20 cellular contexts compared by ENCODE assay signal in the genomic region with DNA sequence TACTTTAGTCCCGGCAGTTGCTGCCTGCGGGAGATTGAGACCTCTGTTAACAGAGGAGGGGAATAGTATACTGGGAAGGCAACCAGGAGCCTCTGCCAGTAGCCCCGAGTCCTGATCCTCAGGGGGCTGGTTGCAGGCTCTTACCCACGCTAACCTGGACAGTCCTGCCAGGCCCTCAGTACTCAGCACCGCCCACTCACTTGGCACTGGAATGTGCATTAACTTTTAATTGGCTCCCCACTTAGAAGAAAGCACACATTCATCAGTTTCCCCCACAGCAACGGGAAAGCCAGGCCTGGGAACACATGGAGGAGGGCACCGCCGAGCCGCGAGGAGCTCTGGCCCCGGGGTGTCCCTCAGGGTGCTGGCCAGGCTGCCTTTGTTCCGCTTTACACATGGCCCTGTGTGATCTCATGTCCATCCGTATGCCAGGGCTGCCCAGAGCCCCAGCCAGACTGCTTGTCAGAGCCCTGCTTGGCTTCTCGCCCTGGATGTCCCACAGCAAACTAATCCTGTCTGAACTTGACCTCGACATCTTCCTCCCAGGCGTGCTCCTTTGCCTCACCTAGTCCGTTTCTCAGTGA. TPM values are rescaled to one million over a fixed set of nuclear protein-coding genes. Genes with fewer than 3 reads are reported as not detected.
DNase-seq lines count a peak whose midpoint lies in the region; TF ChIP-seq lines count a peak whose summit lies in the region.
"Had no signal": no experiment of that assay in that cellular context is flagged by ENCODE, and none has a peak within 500 bp of the region (broad histone marks: within the 10 kb centered on the region; RNA-seq: fewer than 3 reads in every experiment).

No MANE protein-coding gene starts in this region.

- H3K9me3 Mint-ChIP-seq in MCF 10A (ENCODE audit: unreplicated experiment) = no peaks in the 10 kb centered on the region
- H3K9me3 Mint-ChIP-seq: activated naive CD4-positive, alpha-beta T cell treated with anti-CD3 and anti-CD28 coated beads, Interleukin-2, amount 50 U/mL, for 72 hours; stimulated activated memory B cell treated with anti-CD40 and anti-IgM and Interleukin-4, amounts not matched to agents 10 μg/mL and 1 μg/mL and 100 μg/mL, for 72 hours had no signal

- H3K79me2 ChIP-seq in osteoblast (ENCODE audit: insufficient read depth, low read length) (no peaks in the 10 kb centered on the region), hepatocyte (no peaks in the 10 kb centered on the region)

- H3K4me1 Mint-ChIP-seq in MCF 10A (ENCODE audit: insufficient read depth, unreplicated experiment) = peaks cover 19% of the 10 kb centered on the region

- peak overlapping the region; percentile 54 for H3K27ac Mint-ChIP-seq in MCF 10A (ENCODE audit: low read depth, unreplicated experiment)
- H3K27ac Mint-ChIP-seq: activated naive CD4-positive, alpha-beta T cell treated with anti-CD3 and anti-CD28 coated beads, Interleukin-2, amount 50 U/mL, for 72 hours; stimulated activated memory B cell treated with anti-CD40 and anti-IgM and Interleukin-4, amounts not matched to agents 10 μg/mL and 1 μg/mL and 100 μg/mL, for 72 hours had no signal

- TF ChIP-seq CTCF in BE2C (IDR thresholded peaks at IDR 0.05; ENCODE audit: low read depth, low read length) (no peak), MCF 10A (IDR thresholded peaks at IDR 0.05; ENCODE audit: unreplicated experiment) (no peak), osteoblast (IDR thresholded peaks at IDR 0.05; ENCODE audit: extremely low read depth, low read depth, low read length) (no peak), hepatocyte (IDR thresholded peaks at IDR 0.05; ENCODE audit: poor library complexity) (no peak), GM20000 (IDR thresholded peaks at IDR 0.05; ENCODE audit: extremely low read depth, missing control alignments) (no peak)

- no peaks in the 10 kb centered on the region for H3K27me3 Mint-ChIP-seq in MCF 10A (ENCODE audit: insufficient read depth, unreplicated experiment)
- H3K27me3 Mint-ChIP-seq: stimulated activated memory B cell treated with anti-CD40 and anti-IgM and Interleukin-4, amounts not matched to agents 10 μg/mL and 1 μg/mL and 100 μg/mL, for 72 hours had no signal

- no peak overlapping the region for H2AFZ ChIP-seq in osteoblast (ENCODE audit: low read length)
- H2AFZ ChIP-seq in hepatocyte = no peak overlapping the region

- BruUV-seq in MCF 10A (replicated peaks; lab: Mats Ljungman, UMichigan) = no TSS peak

- H3K4me3 ChIP-seq in BE2C (ENCODE audit: low read depth, low read length) (no peak overlapping the region), osteoblast (ENCODE audit: insufficient read depth, low read length) (no peak overlapping the region), hepatocyte (no peak overlapping the region)
- H3K4me3 ChIP-seq: colonic mucosa had no signal

- peak; percentile 41 for DNase-seq in BE2C
- DNase-seq in MCF 10A (ENCODE audit: unreplicated experiment) = peak; percentile 69
- DNase-seq in cardiac septum (ENCODE audit: low spot score) = peak; percentile 87
- peak; percentile 66 for DNase-seq in osteoblast (ENCODE audit: insufficient read length, low spot score, missing footprints)
- no peak for DNase-seq in activated T-cell treated with anti-CD3 and anti-CD28 coated beads for 4 hours
- DNase-seq in hepatocyte (ENCODE audit: low spot score) = no peak
- DNase-seq in retina = no peak
- DNase-seq in GM20000 (ENCODE audit: low spot score) = no peak
- DNase-seq: activated CD4-positive, alpha-beta T cell treated with anti-CD3 and anti-CD28 coated beads for 1 hour; Caco-2; colonic mucosa; H7; Karpas-422; NCI-H1694 treated with DMSO at 0.1 percent for 48 hours; NCI-H524; T-helper 1 cell had no signal

- CTCF ChIA-PET in MCF 10A (lab: Yijun Ruan, JAX) = interaction anchor here (0.5 kb wide), 1 partner anchor 13 kb away, joined by 3 read pairs; no protein-coding TSS in a partner anchor

- H3K36me3 Mint-ChIP-seq in MCF 10A (ENCODE audit: insufficient read depth, unreplicated experiment) = peaks cover 41% of the 10 kb centered on the region

- WGBS in hepatocyte (ENCODE audit: low lambda C conversion rate, missing lambda C conversion rate) = 94% methylated on average over 17 of the region's 17 CpGs

- H3K4me1 ChIP-seq in BE2C (peaks cover 12% of the 10 kb centered on the region), osteoblast (ENCODE audit: insufficient read depth, low read length) (peaks cover 10% of the 10 kb centered on the region), hepatocyte (ENCODE audit: insufficient read depth) (peaks cover 12% of the 10 kb centered on the region)
- H3K4me1 ChIP-seq: colonic mucosa had no signal

- peak overlapping the region; percentile 12 for H3K4me3 Mint-ChIP-seq in MCF 10A (ENCODE audit: unreplicated experiment)
- H3K4me3 Mint-ChIP-seq: stimulated activated memory B cell treated with anti-CD40 and anti-IgM and Interleukin-4, amounts not matched to agents 10 μg/mL and 1 μg/mL and 100 μg/mL, for 72 hours had no signal

- H3K36me3 ChIP-seq in BE2C (peaks cover 34% of the 10 kb centered on the region), osteoblast (ENCODE audit: insufficient read depth, low read length) (peaks cover 10% of the 10 kb centered on the region), hepatocyte (replicated peaks; ENCODE audit: insufficient read depth, low read depth) (no peaks in the 10 kb centered on the region)
- H3K36me3 ChIP-seq: colonic mucosa had no signal

- H4K20me1 ChIP-seq in osteoblast (ENCODE audit: insufficient read depth, low read length) (peaks cover 8% of the 10 kb centered on the region), hepatocyte (ENCODE audit: insufficient read depth, poor library complexity, severe bottlenecking) (no peaks in the 10 kb centered on the region)

- POLR2A ChIA-PET in MCF 10A (lab: Yijun Ruan, JAX) = no interaction called here

- H3K27me3 ChIP-seq in BE2C = no peaks in the 10 kb centered on the region
- no peaks in the 10 kb centered on the region for H3K27me3 ChIP-seq in osteoblast (ENCODE audit: insufficient read depth, low read length)
- no peaks in the 10 kb centered on the region for H3K27me3 ChIP-seq in hepatocyte
- H3K27me3 ChIP-seq: colonic mucosa had no signal

- H3K4me2 ChIP-seq in osteoblast (ENCODE audit: insufficient read depth, low read length) = no peak overlapping the region
- H3K4me2 ChIP-seq in hepatocyte = no peak overlapping the region

- no peaks in the 10 kb centered on the region for H3K9me3 ChIP-seq in BE2C
- H3K9me3 ChIP-seq in osteoblast (ENCODE audit: low read depth, low read length) = no peaks in the 10 kb centered on the region
- H3K9me3 ChIP-seq in hepatocyte (ENCODE audit: low read depth) = no peaks in the 10 kb centered on the region
- H3K9me3 ChIP-seq: Caco-2, colonic mucosa had no signal

- no peaks in the 10 kb centered on the region for H3K9me2 ChIP-seq in hepatocyte (replicated peaks; ENCODE audit: insufficient read depth)

- intact Hi-C loops in MCF 10A (cut with micrococcal nuclease) = no loop called here
- intact Hi-C loops in cardiac septum (cut with DNase I) = loop anchor here (2.0 kb wide), 1 partner anchor 15 kb away; the partner anchor contains the start of gene B3GNT8

- H3K27ac ChIP-seq in osteoblast (ENCODE audit: low read depth, low read length) = no peak overlapping the region
- H3K27ac ChIP-seq in hepatocyte = no peak overlapping the region
- H3K27ac ChIP-seq: colonic mucosa had no signal

RNA-seq across cellular contexts. Expression of gene BCKDHA, which starts 14.2 kb away (rescaled TPM):
- 274 TPM for polyA plus RNA-seq in BE2C (2012; ENCODE audit: insufficient read depth, insufficient read length, low read depth)
- 29.1 and 33.6 TPM in 2 replicates for total RNA-seq in MCF 10A (2022)
- total RNA-seq in cardiac septum = 36.9 TPM
- total RNA-seq in osteoblast = 33.9 and 37.3 TPM in 2 replicates
- 28.1 and 30.3 TPM in 2 replicates for total RNA-seq in hepatocyte
- 30.3 and 39.6 TPM in 2 replicates for polyA plus RNA-seq in hepatocyte

RNA-seq across cellular contexts. Expression of gene EXOSC5, which starts 14.6 kb away (rescaled TPM):
- polyA plus RNA-seq in BE2C (2012; ENCODE audit: insufficient read depth, insufficient read length, low read depth) = 398 TPM
- total RNA-seq in MCF 10A (2022) (38.1 and 45.8 TPM in 2 replicates), cardiac septum (9.0 TPM), osteoblast (13.3 and 14.5 TPM in 2 replicates), hepatocyte (7.4 and 13.7 TPM in 2 replicates)
- polyA plus RNA-seq in hepatocyte = 21.2 and 22.4 TPM in 2 replicates

RNA-seq across cellular contexts. Expression of gene B3GNT8, which starts 15.4 kb away (rescaled TPM):
- 14.8 TPM for polyA plus RNA-seq in BE2C (2012; ENCODE audit: insufficient read depth, insufficient read length, low read depth)
- not detected in 2 replicates for total RNA-seq in MCF 10A (2022)
- total RNA-seq in cardiac septum = 3.9 TPM
- 0.59 and 0.72 TPM in 2 replicates for total RNA-seq in osteoblast
- total RNA-seq in hepatocyte = 5.3 and 9.2 TPM in 2 replicates
- polyA plus RNA-seq in hepatocyte = 14.6 and 17.7 TPM in 2 replicates

RNA-seq across cellular contexts. Expression of gene DMAC2, which starts 27.9 kb away (rescaled TPM):
- 144 TPM for polyA plus RNA-seq in BE2C (2012; ENCODE audit: insufficient read depth, insufficient read length, low read depth)
- total RNA-seq in MCF 10A (2022) (27.7 and 34.8 TPM in 2 replicates), cardiac septum (84.4 TPM), osteoblast (27.4 and 30.0 TPM in 2 replicates), hepatocyte (54.7 and 62.0 TPM in 2 replicates)
- polyA plus RNA-seq in hepatocyte = 63.9 and 66.8 TPM in 2 replicates

RNA-seq across cellular contexts. Expression of gene ERICH4, which starts 31.2 kb away (rescaled TPM):
- polyA plus RNA-seq in BE2C (2012; ENCODE audit: insufficient read depth, insufficient read length, low read depth) = 0.46 TPM
- total RNA-seq in MCF 10A (2022) = not detected in 2 replicates
- total RNA-seq in cardiac septum = not detected
- total RNA-seq in osteoblast = not detected in 2 replicates
- 2.3 and 3.7 TPM in 2 replicates for total RNA-seq in hepatocyte
- 1.1 and 4.3 TPM in 2 replicates for polyA plus RNA-seq in hepatocyte
- total RNA-seq: activated naive CD4-positive, alpha-beta T cell treated with anti-CD3 and anti-CD28 coated beads, Interleukin-2, amount 50 U/mL, for 72 hours; Caco-2; colonic mucosa; H7; mucosa of gallbladder; pulmonary artery endothelial cell had no signal

Comparison
In these comparisons a context has a peak if more than half of its experiments do, and no peak if none do; other contexts are left out.
1. DNase-seq: peak in BE2C (single experiment), MCF 10A (single experiment), cardiac septum (single experiment) and osteoblast (single experiment); none in activated T-cell treated with anti-CD3 and anti-CD28 coated beads for 4 hours (single experiment), hepatocyte (single experiment), retina (single experiment) and GM20000 (single experiment).